11 cellular contexts compared by ENCODE assay signal in the genomic region with DNA sequence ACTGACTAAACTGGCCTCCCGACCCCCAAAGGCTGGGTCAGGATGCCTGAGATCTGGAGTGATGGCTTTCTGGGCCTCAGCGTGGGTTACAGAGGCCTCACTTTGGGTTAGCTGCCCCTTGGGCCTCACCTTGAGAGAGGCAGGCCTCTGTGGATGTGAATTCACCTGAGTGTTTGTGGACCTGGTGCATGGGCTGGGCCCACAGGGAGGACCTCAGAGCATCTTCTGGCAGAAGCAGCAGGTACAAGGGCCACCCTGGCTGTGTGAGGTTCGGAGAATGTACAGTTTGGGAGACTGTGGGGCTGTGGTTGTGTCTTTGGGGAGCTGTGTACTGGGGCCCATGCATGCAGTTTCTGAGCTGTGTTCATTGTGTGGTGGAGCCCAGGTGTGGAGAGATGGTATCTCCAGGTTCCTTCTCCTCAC. TPM values are rescaled to one million over a fixed set of nuclear protein-coding genes. Genes with fewer than 3 reads are reported as not detected.
DNase-seq lines count a peak whose midpoint lies in the region; ATAC-seq and TF ChIP-seq lines count a peak whose summit lies in the region.
"Had no signal": no experiment of that assay in that cellular context is flagged by ENCODE, and none has a peak within 500 bp of the region (broad histone marks: within the 10 kb centered on the region; RNA-seq: fewer than 3 reads in every experiment).

No MANE protein-coding gene starts in this region.

- intact Hi-C loops in left ventricle myocardium superior (cut with micrococcal nuclease) (no loop called here), Right ventricle myocardium superior (cut with DNase I) (no loop called here), body of pancreas (cut with DNase I) (no loop called here), posterior vena cava (cut with DNase I) (no loop called here)

- H3K4me1 Mint-ChIP-seq in naive thymus-derived CD8-positive, alpha-beta T cell = peaks cover 54 to 94% (median 92%) of the 10 kb centered on the region in 4 donors
- H3K4me1 Mint-ChIP-seq in endodermal cell = peaks cover 29% of the 10 kb centered on the region

- no peak overlapping the region for H3K9ac ChIP-seq in endodermal cell (ENCODE audit: extremely low read depth, low read length, poor library complexity, severe bottlenecking)

- H3K9me3 ChIP-seq in body of pancreas = no peaks in the 10 kb centered on the region
- H3K9me3 ChIP-seq in endodermal cell (ENCODE audit: control insufficient read depth, low read length) = no peaks in the 10 kb centered on the region
- H3K9me3 ChIP-seq: BE2C had no signal

- H3K27me3 ChIP-seq in body of pancreas (no peaks in the 10 kb centered on the region), endodermal cell (ENCODE audit: control insufficient read depth, insufficient read depth, low read length, poor library complexity, severe bottlenecking) (no peaks in the 10 kb centered on the region)
- H3K27me3 ChIP-seq: BE2C had no signal

- peak overlapping the region; percentile 98 to 100 (median 100) for H3K27ac Mint-ChIP-seq in naive thymus-derived CD8-positive, alpha-beta T cell
- no peak overlapping the region for H3K27ac Mint-ChIP-seq in endodermal cell

- DNase-seq in left ventricle myocardium superior (peak; percentile 14), Right ventricle myocardium superior (no peak), body of pancreas (no peak), posterior vena cava (ENCODE audit: low spot score) (no peak), endodermal cell (no peak), GDM1 (lab: John Stamatoyannopoulos, UW) (no peak)
- DNase-seq in naive thymus-derived CD8-positive, alpha-beta T cell = peak in 1 of 10 donors; percentile 58
- DNase-seq: BE2C, KBM-7, NCI-H526 had no signal

- ATAC-seq in left ventricle myocardium superior (no peak), Right ventricle myocardium superior (ENCODE audit: poor library complexity) (no peak), body of pancreas (no peak), HG02852 (IDR thresholded peaks at IDR 0.05; ENCODE audit: unreplicated experiment) (no peak)
- ATAC-seq in naive thymus-derived CD8-positive, alpha-beta T cell = no peak

- H3K36me3 ChIP-seq in body of pancreas (replicated peaks in 1 of 2; ENCODE audit: insufficient read depth in 1 of 2, low read depth in 2 of 2) (no peaks in the 10 kb centered on the region), endodermal cell (ENCODE audit: control insufficient read depth, insufficient read depth, low read length) (no peaks in the 10 kb centered on the region)

- peaks cover 86% of the 10 kb centered on the region for H3K4me1 ChIP-seq in body of pancreas
- H3K4me1 ChIP-seq in endodermal cell (ENCODE audit: control insufficient read depth, insufficient read depth, low read length) = peaks cover 10% of the 10 kb centered on the region

- no peak for TF ChIP-seq POLR2A in body of pancreas (IDR thresholded peaks at IDR 0.05)

- peaks cover 0 to 8% (median 2%) of the 10 kb centered on the region in 3 donors for H3K36me3 Mint-ChIP-seq in naive thymus-derived CD8-positive, alpha-beta T cell
- H3K36me3 Mint-ChIP-seq in endodermal cell (ENCODE audit: low read depth) = peaks cover 9% of the 10 kb centered on the region

- TF ChIP-seq CTCF in body of pancreas (IDR thresholded peaks at IDR 0.05) (no peak), endodermal cell (conservative IDR thresholded peaks at IDR 0.05) (no peak)

- POLR2A ChIA-PET in naive thymus-derived CD8-positive, alpha-beta T cell (lab: Charles Lee) = interaction anchor here (1.1 to 23.1 kb wide), 6 partner anchors 15 to 228 kb away, joined by 3 to 458 read pairs (median 8); partner anchors contain the start of genes NR1D1 and RARA

- H3K4me3 ChIP-seq in body of pancreas (no peak overlapping the region), endodermal cell (ENCODE audit: low read length) (no peak overlapping the region)

- H3K27me3 Mint-ChIP-seq in naive thymus-derived CD8-positive, alpha-beta T cell = peaks cover 0 to 6% (median 0%) of the 10 kb centered on the region in 5 donors
- no peaks in the 10 kb centered on the region for H3K27me3 Mint-ChIP-seq in endodermal cell (ENCODE audit: insufficient read depth)

- 70% methylated on average over 3 of the region's 3 CpGs; no CpG with 5 or more reads in 1 of the 2 donors for WGBS in body of pancreas, 2 donors
- WGBS in endodermal cell (ENCODE audit: insufficient coverage in 1 of 2, insufficient read length in 1 of 2), 2 experiments = 87% methylated on average over 3 of the region's 3 CpGs; no CpG with 5 or more reads in 1 of the 2 experiments

- peak overlapping the region; percentile 50 to 92 (median 88) for H3K4me3 Mint-ChIP-seq in naive thymus-derived CD8-positive, alpha-beta T cell
- no peak overlapping the region for H3K4me3 Mint-ChIP-seq in endodermal cell

- peaks cover 0 to 5% (median 0%) of the 10 kb centered on the region in 9 donors for H3K9me3 Mint-ChIP-seq in naive thymus-derived CD8-positive, alpha-beta T cell
- no peaks in the 10 kb centered on the region for H3K9me3 Mint-ChIP-seq in endodermal cell

- H3K27ac ChIP-seq in body of pancreas (peak overlapping the region in 3 of 4 donors; percentile 4 to 54 (median 18)), endodermal cell (ENCODE audit: low read depth, low read length) (no peak overlapping the region)

RNA-seq across cellular contexts. Expression of gene RARA, which starts 18.3 kb away (rescaled TPM):
- total RNA-seq in left ventricle myocardium superior (18.6 TPM), Right ventricle myocardium superior (15.8 TPM), body of pancreas (10 to 100 TPM; 11.4 to 13.8 TPM), posterior vena cava (10 to 100 TPM; 47.5 to 54.5 TPM), endodermal cell (10 to 100 TPM; 22.7 to 27.6 TPM)
- 10 to 100 TPM; 39.2 to 39.9 TPM for total RNA-seq in naive thymus-derived CD8-positive, alpha-beta T cell
- 10 to 100 TPM in 1 of 3 donors, 1 to 10 TPM in 2; 7.2 to 12.4 (median 9.0) TPM for polyA plus RNA-seq in naive thymus-derived CD8-positive, alpha-beta T cell
- polyA plus RNA-seq in endodermal cell (2013, experiment 1 of 2) = 51.2 TPM
- 49.4 TPM for polyA plus RNA-seq in endodermal cell (2013, experiment 2 of 2)

RNA-seq across cellular contexts. Expression of gene GJD3, which starts 37.3 kb away (rescaled TPM):
- 1.2 TPM for total RNA-seq in left ventricle myocardium superior
- total RNA-seq in Right ventricle myocardium superior = 1.3 TPM
- 1 to 10 TPM in 1 of 2 donors, not detected in 1; 1.3 TPM for total RNA-seq in body of pancreas
- total RNA-seq in naive thymus-derived CD8-positive, alpha-beta T cell = not detected
- polyA plus RNA-seq in naive thymus-derived CD8-positive, alpha-beta T cell = not detected
- under 1 TPM; 0.79 to 1.00 TPM for total RNA-seq in posterior vena cava
- not detected for total RNA-seq in endodermal cell
- not detected for polyA plus RNA-seq in endodermal cell (2013, experiment 1 of 2)
- polyA plus RNA-seq in endodermal cell (2013, experiment 2 of 2) = not detected

RNA-seq across cellular contexts. Expression of gene CDC6, which starts 39.6 kb away (rescaled TPM):
- total RNA-seq in left ventricle myocardium superior (0.99 TPM), Right ventricle myocardium superior (1.1 TPM), body of pancreas (under 1 TPM; 0.66 to 0.78 TPM), posterior vena cava (1 to 10 TPM; 1.4 to 2.5 TPM), endodermal cell (10 to 100 TPM; 88.4 to 95.4 TPM)
- 1 to 10 TPM; 1.5 to 1.6 TPM for total RNA-seq in naive thymus-derived CD8-positive, alpha-beta T cell
- polyA plus RNA-seq in naive thymus-derived CD8-positive, alpha-beta T cell = under 1 TPM in 1 of 3 donors, not detected in 2; 0.08 TPM
- 37.8 TPM for polyA plus RNA-seq in endodermal cell (2013, experiment 1 of 2)
- 33.8 TPM for polyA plus RNA-seq in endodermal cell (2013, experiment 2 of 2)

Comparison
In these comparisons a context has a peak if more than half of its experiments do, and no peak if none do; other contexts are left out.
1. RNA of gene CDC6, which starts 39.6 kb away (total RNA-seq): 88.4 to 95.4 TPM in endodermal cell; 1.4 to 2.5 TPM in posterior vena cava, 1.5 to 1.6 TPM in naive thymus-derived CD8-positive, alpha-beta T cell, 1.1 TPM in Right ventricle myocardium superior (single experiment), 0.99 TPM in left ventricle myocardium superior (single experiment) and 0.66 to 0.78 TPM in body of pancreas; every median in the first group is over 10 times any median in the second.